19 cellular contexts compared by ENCODE assay signal in the genomic region with DNA sequence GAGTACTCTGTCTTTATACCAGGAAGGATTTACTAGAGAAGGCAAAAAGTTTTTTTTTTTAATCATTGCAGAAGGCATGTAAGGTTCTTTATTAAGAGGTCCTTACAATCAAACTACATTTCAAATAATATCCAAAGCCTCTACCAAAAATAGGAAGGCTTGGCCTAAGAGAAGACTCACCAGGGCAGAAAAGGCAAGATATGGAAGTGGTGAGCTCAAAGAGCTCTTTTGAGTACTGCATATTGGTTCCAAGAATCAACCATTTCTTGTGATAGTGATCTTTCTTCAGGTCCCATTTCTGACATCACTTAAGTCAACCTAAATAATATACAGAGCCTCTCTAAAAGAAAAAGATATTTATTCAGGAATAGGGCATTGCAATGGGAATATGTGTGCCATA.
DNase-seq lines count a peak whose midpoint lies in the region; ATAC-seq and TF ChIP-seq lines count a peak whose summit lies in the region.
"Had no signal": no experiment of that assay in that cellular context is flagged by ENCODE, and none has a peak within 500 bp of the region (broad histone marks: within the 10 kb centered on the region; RNA-seq: fewer than 3 reads in every experiment).

No MANE protein-coding gene starts in this region.

- no peaks in the 10 kb centered on the region for H3F3A ChIP-seq in Loucy (ENCODE audit: low read depth)

- peak; percentile 76 for ATAC-seq in activated naive CD8-positive, alpha-beta T cell treated with anti-CD3 and anti-CD28 coated beads, Interleukin-2, amount 10 ng/mL, durations not matched to agents 7 days and 5 days (ENCODE audit: low read depth)
- no peak for ATAC-seq in left colon
- ATAC-seq: A549; CD8-positive, alpha-beta T cell; GM12878 had no signal

- no peak overlapping the region for H3K4me3 ChIP-seq in Loucy (ENCODE audit: low read length, poor library complexity, severe bottlenecking)
- H3K4me3 ChIP-seq: A549; BLaER1 treated with 17β-estradiol and CSF1 and Interleukin-3, amounts not matched to agents 10 nM and 100 nM; GM12878 had no signal

- H3K4me2 ChIP-seq in Loucy (ENCODE audit: low read depth, low read length, poor library complexity, severe bottlenecking): no peak overlapping the region
- H3K4me2 ChIP-seq: A549; BLaER1 treated with 17β-estradiol and CSF1 and Interleukin-3, amounts not matched to agents 10 nM and 100 nM had no signal

- H3K36me3 Mint-ChIP-seq in activated CD4-positive, alpha-beta T cell treated with anti-CD3 and anti-CD28 coated beads, Interleukin-2, amount 10 ng/mL, durations not matched to agents 24 days and 14 days (ENCODE audit: low read depth): peaks cover 8% of the 10 kb centered on the region
- peaks cover 18% of the 10 kb centered on the region for H3K36me3 Mint-ChIP-seq in activated CD4-positive, alpha-beta T cell treated with anti-CD3 and anti-CD28 coated beads, Interleukin-2, amount 10 ng/mL, durations not matched to agents 7 days and 5 days (ENCODE audit: low read depth)
- H3K36me3 Mint-ChIP-seq in activated naive CD8-positive, alpha-beta T cell treated with anti-CD3 and anti-CD28 coated beads, Interleukin-2, amount 10 ng/mL, durations not matched to agents 7 days and 5 days: peaks cover 43% of the 10 kb centered on the region
- peaks cover 20% of the 10 kb centered on the region for H3K36me3 Mint-ChIP-seq in activated naive CD8-positive, alpha-beta T cell treated with anti-CD3 and anti-CD28 coated beads for 36 hours
- H3K36me3 Mint-ChIP-seq: CD8-positive, alpha-beta T cell had no signal

- H3K79me2 ChIP-seq in Loucy (ENCODE audit: insufficient read depth, low read length): no peaks in the 10 kb centered on the region

- H3K9me2 ChIP-seq in Loucy (replicated peaks; ENCODE audit: low read depth, low read length): no peaks in the 10 kb centered on the region

- POLR2A ChIA-PET in activated CD4-positive, alpha-beta T cell treated with anti-CD3 and anti-CD28 coated beads, Interleukin-2, amount 10 ng/mL, durations not matched to agents 7 days and 5 days (lab: Charles Lee): no interaction called here
- POLR2A ChIA-PET in activated naive CD8-positive, alpha-beta T cell treated with anti-CD3 and anti-CD28 coated beads, Interleukin-2, amount 10 ng/mL, durations not matched to agents 7 days and 5 days (lab: Charles Lee): no interaction called here

- no peak overlapping the region for H3K4me3 Mint-ChIP-seq in activated CD4-positive, alpha-beta T cell treated with anti-CD3 and anti-CD28 coated beads, Interleukin-2, amount 10 ng/mL, durations not matched to agents 24 days and 14 days
- H3K4me3 Mint-ChIP-seq in activated CD4-positive, alpha-beta T cell treated with anti-CD3 and anti-CD28 coated beads, Interleukin-2, amount 10 ng/mL, durations not matched to agents 7 days and 5 days: no peak overlapping the region
- H3K4me3 Mint-ChIP-seq in activated naive CD8-positive, alpha-beta T cell treated with anti-CD3 and anti-CD28 coated beads, Interleukin-2, amount 10 ng/mL, durations not matched to agents 7 days and 5 days: peak overlapping the region; percentile 28
- no peak overlapping the region for H3K4me3 Mint-ChIP-seq in activated naive CD8-positive, alpha-beta T cell treated with anti-CD3 and anti-CD28 coated beads for 36 hours
- H3K4me3 Mint-ChIP-seq: B cell; CD4-positive, alpha-beta T cell; CD8-positive, alpha-beta T cell had no signal

- peaks cover 22% of the 10 kb centered on the region for H3K27me3 Mint-ChIP-seq in activated CD4-positive, alpha-beta T cell treated with anti-CD3 and anti-CD28 coated beads, Interleukin-2, amount 10 ng/mL, durations not matched to agents 24 days and 14 days
- peaks cover 13% of the 10 kb centered on the region for H3K27me3 Mint-ChIP-seq in activated CD4-positive, alpha-beta T cell treated with anti-CD3 and anti-CD28 coated beads, Interleukin-2, amount 10 ng/mL, durations not matched to agents 7 days and 5 days
- no peaks in the 10 kb centered on the region for H3K27me3 Mint-ChIP-seq in activated naive CD8-positive, alpha-beta T cell treated with anti-CD3 and anti-CD28 coated beads, Interleukin-2, amount 10 ng/mL, durations not matched to agents 7 days and 5 days
- H3K27me3 Mint-ChIP-seq in activated naive CD8-positive, alpha-beta T cell treated with anti-CD3 and anti-CD28 coated beads for 36 hours: peaks cover 7% of the 10 kb centered on the region
- H3K27me3 Mint-ChIP-seq: B cell; CD4-positive, alpha-beta T cell had no signal

- TF ChIP-seq CTCF in Loucy (conservative IDR thresholded peaks at IDR 0.05; ENCODE audit: low read length): no peak

- no peaks in the 10 kb centered on the region for H3K36me3 ChIP-seq in Loucy (ENCODE audit: insufficient read depth, low read length)

- H3K9me3 ChIP-seq in Loucy (ENCODE audit: insufficient read depth, low read depth, low read length): 0 out of 2 replicates have a peak, but pooled peaks cover 2% of the 10 kb centered on the region

- H3K27ac Mint-ChIP-seq in activated CD4-positive, alpha-beta T cell treated with anti-CD3 and anti-CD28 coated beads, Interleukin-2, amount 10 ng/mL, durations not matched to agents 24 days and 14 days: no peak overlapping the region
- H3K27ac Mint-ChIP-seq in activated CD4-positive, alpha-beta T cell treated with anti-CD3 and anti-CD28 coated beads, Interleukin-2, amount 10 ng/mL, durations not matched to agents 7 days and 5 days: no peak overlapping the region
- peak overlapping the region; percentile 23 for H3K27ac Mint-ChIP-seq in activated naive CD8-positive, alpha-beta T cell treated with anti-CD3 and anti-CD28 coated beads, Interleukin-2, amount 10 ng/mL, durations not matched to agents 7 days and 5 days
- H3K27ac Mint-ChIP-seq in activated naive CD8-positive, alpha-beta T cell treated with anti-CD3 and anti-CD28 coated beads for 36 hours: no peak overlapping the region
- H3K27ac Mint-ChIP-seq: B cell; CD4-positive, alpha-beta T cell; CD8-positive, alpha-beta T cell had no signal

- CTCF ChIA-PET in activated CD4-positive, alpha-beta T cell treated with anti-CD3 and anti-CD28 coated beads, Interleukin-2, amount 10 ng/mL, durations not matched to agents 7 days and 5 days (lab: Charles Lee): no interaction called here

- no peak overlapping the region for H3K9ac ChIP-seq in Loucy (ENCODE audit: low read depth, low read length, poor library complexity, severe bottlenecking)
- H3K9ac ChIP-seq: BLaER1 treated with 17β-estradiol and CSF1 and Interleukin-3, amounts not matched to agents 10 nM and 100 nM had no signal

- H3K4me1 Mint-ChIP-seq in activated CD4-positive, alpha-beta T cell treated with anti-CD3 and anti-CD28 coated beads, Interleukin-2, amount 10 ng/mL, durations not matched to agents 24 days and 14 days: peaks cover 14% of the 10 kb centered on the region
- H3K4me1 Mint-ChIP-seq in activated CD4-positive, alpha-beta T cell treated with anti-CD3 and anti-CD28 coated beads, Interleukin-2, amount 10 ng/mL, durations not matched to agents 7 days and 5 days: peaks cover 14% of the 10 kb centered on the region
- peaks cover 20% of the 10 kb centered on the region for H3K4me1 Mint-ChIP-seq in activated naive CD8-positive, alpha-beta T cell treated with anti-CD3 and anti-CD28 coated beads, Interleukin-2, amount 10 ng/mL, durations not matched to agents 7 days and 5 days
- H3K4me1 Mint-ChIP-seq in activated naive CD8-positive, alpha-beta T cell treated with anti-CD3 and anti-CD28 coated beads for 36 hours: peaks cover 12% of the 10 kb centered on the region

- no peaks in the 10 kb centered on the region for H3K27me3 ChIP-seq in Loucy (ENCODE audit: insufficient read depth, low read length, poor library complexity, severe bottlenecking)
- H3K27me3 ChIP-seq: BLaER1 treated with 17β-estradiol and CSF1 and Interleukin-3, amounts not matched to agents 10 nM and 100 nM had no signal

- no peaks in the 10 kb centered on the region for H4K20me1 ChIP-seq in Loucy (ENCODE audit: insufficient read depth, low read length, poor library complexity, severe bottlenecking)
- H4K20me1 ChIP-seq: BLaER1 treated with 17β-estradiol and CSF1 and Interleukin-3, amounts not matched to agents 10 nM and 100 nM had no signal

- peak; percentile 31 for DNase-seq in activated CD4-positive, alpha-beta T cell treated with anti-CD3 and anti-CD28 coated beads, Interleukin-2, amount 10 ng/mL, durations not matched to agents 24 days and 14 days
- no peak for DNase-seq in activated CD4-positive, alpha-beta T cell treated with anti-CD3 and anti-CD28 coated beads, Interleukin-2, amount 10 ng/mL, durations not matched to agents 7 days and 5 days
- DNase-seq in activated naive CD8-positive, alpha-beta T cell treated with anti-CD3 and anti-CD28 coated beads, Interleukin-2, amount 10 ng/mL, durations not matched to agents 7 days and 5 days: no peak
- DNase-seq in activated naive CD8-positive, alpha-beta T cell treated with anti-CD3 and anti-CD28 coated beads for 36 hours: no peak
- DNase-seq in NAMALWA (ENCODE audit: low spot score) (no peak), left colon (no peak)
- DNase-seq: AML-193; Caco-2; Calu3; CD4-positive, alpha-beta T cell; CD8-positive, alpha-beta T cell; DMS79 treated with DMSO at 0.1 percent for 48 hours; EL; GDM1 had no signal

- peaks cover 48% of the 10 kb centered on the region for H3K9me3 Mint-ChIP-seq in activated CD4-positive, alpha-beta T cell treated with anti-CD3 and anti-CD28 coated beads, Interleukin-2, amount 10 ng/mL, durations not matched to agents 24 days and 14 days
- peaks cover 50% of the 10 kb centered on the region for H3K9me3 Mint-ChIP-seq in activated CD4-positive, alpha-beta T cell treated with anti-CD3 and anti-CD28 coated beads, Interleukin-2, amount 10 ng/mL, durations not matched to agents 7 days and 5 days
- H3K9me3 Mint-ChIP-seq in activated naive CD8-positive, alpha-beta T cell treated with anti-CD3 and anti-CD28 coated beads, Interleukin-2, amount 10 ng/mL, durations not matched to agents 7 days and 5 days: peaks cover 36% of the 10 kb centered on the region
- H3K9me3 Mint-ChIP-seq in activated naive CD8-positive, alpha-beta T cell treated with anti-CD3 and anti-CD28 coated beads for 36 hours: peaks cover 27% of the 10 kb centered on the region
- H3K9me3 Mint-ChIP-seq: CD8-positive, alpha-beta T cell had no signal

- H3K4me1 ChIP-seq in Loucy (ENCODE audit: insufficient read depth, low read length, poor library complexity, severe bottlenecking): no peaks in the 10 kb centered on the region
- H3K4me1 ChIP-seq: A549, Caco-2 had no signal

- 0 out of 2 replicates have a peak overlapping the region, but pooled peaks have one; percentile 37 for H2AFZ ChIP-seq in Loucy (ENCODE audit: low read length)

- intact Hi-C loops in activated CD4-positive, alpha-beta T cell treated with anti-CD3 and anti-CD28 coated beads, Interleukin-2, amount 10 ng/mL, durations not matched to agents 24 days and 14 days (cut with micrococcal nuclease): no loop called here
- intact Hi-C loops in left colon (cut with DNase I, micrococcal nuclease): no loop called here
